9 cellular contexts compared by ENCODE assay signal in the genomic region with DNA sequence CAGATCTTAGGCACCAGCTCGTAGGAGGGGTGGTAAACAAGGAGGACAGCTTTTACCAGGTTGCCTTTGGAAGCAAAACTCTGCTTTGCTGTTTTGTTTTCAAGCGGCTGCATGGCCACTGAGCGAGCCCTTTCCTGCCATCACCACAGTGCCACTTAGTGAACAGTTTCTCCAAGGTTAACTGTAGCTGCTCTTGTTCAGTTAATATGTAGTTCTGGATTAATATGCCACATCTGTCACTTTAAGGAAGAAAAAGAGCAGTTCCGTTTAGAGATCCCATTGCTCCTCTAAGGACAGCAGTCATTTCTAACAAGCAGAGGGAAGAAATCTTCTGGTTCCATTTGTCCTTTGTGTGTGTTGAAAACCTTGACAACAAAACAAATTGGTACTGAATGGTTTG. TPM values are rescaled to one million over a fixed set of nuclear protein-coding genes. Genes with fewer than 3 reads are reported as not detected.
DNase-seq lines count a peak whose midpoint lies in the region; ATAC-seq and TF ChIP-seq lines count a peak whose summit lies in the region.
"Had no signal": no experiment of that assay in that cellular context is flagged by ENCODE, and none has a peak within 500 bp of the region (broad histone marks: within the 10 kb centered on the region; RNA-seq: fewer than 3 reads in every experiment).

No MANE protein-coding gene starts in this region.

- TF ChIP-seq CTCF in ascending aorta (IDR thresholded peaks at IDR 0.05) (no peak), gastrocnemius medialis (IDR thresholded peaks at IDR 0.05 in 4 of 5, conservative IDR thresholded peaks at IDR 0.05 in 1 of 5) (no peak)

- H3K4me1 ChIP-seq in ascending aorta (peaks cover 0 to 20% of the 10 kb centered on the region in 2 donors), iPS-18a (ENCODE audit: control insufficient read depth, low read depth, low read length) (peaks cover 37% of the 10 kb centered on the region), gastrocnemius medialis (peaks cover 30 to 33% of the 10 kb centered on the region in 2 donors)

- H3K36me3 ChIP-seq in ascending aorta (no peaks in the 10 kb centered on the region), iPS-18a (ENCODE audit: control insufficient read depth, low read depth, low read length) (no peaks in the 10 kb centered on the region), gastrocnemius medialis (no peaks in the 10 kb centered on the region)

- H3K27me3 ChIP-seq in ascending aorta: no peaks in the 10 kb centered on the region
- no peaks in the 10 kb centered on the region for H3K27me3 ChIP-seq in iPS-18a (ENCODE audit: control insufficient read depth, insufficient read depth, low read length)
- H3K27me3 ChIP-seq in gastrocnemius medialis: no peaks in the 10 kb centered on the region

- peak overlapping the region; percentile 41 for H3K9ac ChIP-seq in iPS-18a (ENCODE audit: low read length)

- H3K9me3 ChIP-seq in ascending aorta: no peaks in the 10 kb centered on the region
- no peaks in the 10 kb centered on the region for H3K9me3 ChIP-seq in iPS-18a (ENCODE audit: control insufficient read depth, low read depth, low read length)
- H3K9me3 ChIP-seq in gastrocnemius medialis: no peaks in the 10 kb centered on the region

- peak; percentile 18 to 45 for ATAC-seq in gastrocnemius medialis
- ATAC-seq: activated naive CD4-positive, alpha-beta T cell treated with anti-CD3 and anti-CD28 coated beads, Interleukin-2, amount 50 U/mL, for 72 hours had no signal

- intact Hi-C loops in ascending aorta (cut with DNase I) (loop anchor here (2.0 kb wide), 1 partner anchor 26 kb away; no protein-coding TSS in a partner anchor), gastrocnemius medialis (cut with DNase I; ENCODE audit: low total_unique reads) (no loop called here)

- in situ Hi-C loops in gastrocnemius medialis (cut with MboI; ENCODE audit: low sequenced_read_pairs in 4 of 4): no loop called here

- TF ChIP-seq POLR2A in gastrocnemius medialis (IDR thresholded peaks at IDR 0.05): peak in 1 of 2 donors; percentile 5

- peak overlapping the region; percentile 76 to 87 for H3K27ac ChIP-seq in ascending aorta
- H3K27ac ChIP-seq in iPS-18a (ENCODE audit: low read length): peak overlapping the region; percentile 79
- H3K27ac ChIP-seq in gastrocnemius medialis: peak overlapping the region; percentile 56 to 70 (median 64)

- peak overlapping the region in 1 of 2 donors; percentile 35 for H3K4me3 ChIP-seq in ascending aorta
- peak overlapping the region; percentile 39 for H3K4me3 ChIP-seq in iPS-18a (ENCODE audit: low read length)
- H3K4me3 ChIP-seq in gastrocnemius medialis: peak overlapping the region in 1 of 4 donors; percentile 4

- DNase-seq in GM03348 (ENCODE audit: low spot score): peak; percentile 22
- DNase-seq in ascending aorta (ENCODE audit: low spot score in 2 of 2): no peak
- DNase-seq in gastrocnemius medialis: no peak
- no peak for DNase-seq in occipital lobe (lab: John Stamatoyannopoulos, UW)
- no peak for DNase-seq in COLO668 (lab: John Stamatoyannopoulos, UW; ENCODE audit: unreplicated experiment)
- DNase-seq in middle frontal gyrus (ENCODE audit: extremely low spot score, low spot score): no peak
- DNase-seq in ecto neural progenitor cell (ENCODE audit: low spot score): no peak

RNA-seq across cellular contexts. Expression of a gene that starts 10.4 kb away (rescaled TPM):
- 99.1 TPM for total RNA-seq in ascending aorta
- 10 to 100 TPM; 22.8 to 55.5 (median 28.5) TPM for total RNA-seq in gastrocnemius medialis
- total RNA-seq in occipital lobe: 25.1 TPM
